Comparison of ENCODE assay signal across 22 cellular contexts in the genomic region with DNA sequence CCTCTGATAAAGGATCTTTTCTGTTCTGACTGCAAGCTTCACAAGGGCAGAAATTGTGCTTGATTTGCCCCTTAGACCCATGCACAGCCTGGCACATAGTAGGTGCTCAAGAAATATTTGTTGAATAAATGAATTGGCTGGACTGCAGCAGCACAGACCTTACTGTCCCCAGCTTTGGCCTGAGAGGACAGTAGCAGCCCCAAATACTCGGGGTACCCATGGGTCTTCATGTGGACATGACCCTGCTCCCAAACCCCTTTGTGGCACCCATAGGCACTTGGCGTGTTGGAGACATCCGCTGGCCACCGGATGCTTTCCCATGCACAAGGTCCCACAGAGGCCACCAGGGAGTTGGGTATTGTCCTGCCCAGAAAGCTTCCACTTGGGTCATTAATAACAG.
"Had no signal": no experiment of that assay in that cellular context is flagged by ENCODE, and none has a peak within 500 bp of the region (broad histone marks: within the 10 kb centered on the region; RNA-seq: fewer than 3 reads in every experiment).

No MANE protein-coding gene starts in this region.

- H3K27ac ChIP-seq: stomach, suprapubic skin, testis, thoracic aorta, thyroid gland, tibial artery, transverse colon, upper lobe of left lung, upper lobe of right lung, uterus, vagina had no signal

- H3K27me3 ChIP-seq: testis, thyroid gland, transverse colon, upper lobe of left lung, upper lobe of right lung, uterus, vagina had no signal

- H3K4me1 ChIP-seq: stomach, suprapubic skin, testis, tibial artery, transverse colon, upper lobe of left lung, upper lobe of right lung, uterus, vagina had no signal

- H3K9me3 ChIP-seq: suprapubic skin, testis, thoracic aorta, thyroid gland, tibial artery, transverse colon, upper lobe of right lung, uterus, vagina had no signal

- H3K4me3 ChIP-seq: stomach, suprapubic skin, testis, thoracic aorta, thyroid gland, tibial artery, transverse colon, upper lobe of left lung, upper lobe of right lung, uterus, vagina had no signal

- ATAC-seq: stimulated activated naive CD8-positive, alpha-beta T cell treated with anti-CD3 and anti-CD28 coated beads, Interleukin-15, amount 100 ng/mL, for 72 hours; stimulated activated naive CD8-positive, alpha-beta T cell treated with anti-CD3 and anti-CD28 coated beads, Interleukin-15, Interleukin-2, amounts not matched to agents 100 U/mL and 50 U/mL, for 24 hours had no signal

- H3K36me3 ChIP-seq: stomach, suprapubic skin, thoracic aorta, thyroid gland, tibial artery, transverse colon, upper lobe of left lung, upper lobe of right lung, uterus, vagina had no signal

- DNase-seq: stimulated activated CD4-positive, alpha-beta T cell treated with anti-CD3 and anti-CD28 coated beads, Interleukin-2, amount 100 ng/mL, for 48 hours; stimulated activated CD4-positive, alpha-beta T cell treated with anti-CD3 and anti-CD28 coated beads, Interleukin-4, amount 100 ng/mL, for 1 hour; stimulated activated CD4-positive, alpha-beta T cell treated with anti-CD3 and anti-CD28 coated beads, Interleukin-4, amount 100 ng/mL, for 24 hours; stimulated activated CD4-positive, alpha-beta T cell treated with anti-CD3 and anti-CD28 coated beads, Interleukin-4, amount 100 ng/mL, for 4 hours; stimulated activated CD8-positive, alpha-beta memory T cell treated with anti-CD3 and anti-CD28 coated beads, Interleukin-4, amount 100 ng/mL, for 48 hours; stimulated activated naive B cell treated with anti-CD40 and anti-IgM and Interleukin-4, amounts not matched to agents 10 μg/mL and 1 μg/mL and 100 μg/mL, for 72 hours; stimulated activated naive CD4-positive, alpha-beta T cell; stimulated activated naive CD4-positive, alpha-beta T cell treated with Interleukin-2 at 50 U/mL for 16 hours; stimulated activated naive CD8-positive, alpha-beta T cell treated with anti-CD3 and anti-CD28 coated beads, Interleukin-15, amount 100 ng/mL, for 72 hours; stimulated activated naive CD8-positive, alpha-beta T cell treated with anti-CD3 and anti-CD28 coated beads, Interleukin-15, Interleukin-2, amounts not matched to agents 100 U/mL and 50 U/mL, for 24 hours; stomach; testis; tibial artery; transverse colon; trophoblast cell; upper lobe of left lung; upper lobe of right lung; uterus had no signal
